ENCODE assay signal across 9 cellular contexts in genomic region chr19:18274776-18275356, GRCh38. TPM values are rescaled to one million over a fixed set of nuclear protein-coding genes. Genes with fewer than 3 reads are reported as not detected.
A peak's percentile ranks its signal among the peaks of the same experiment; 100 is the strongest.
DNase-seq lines count a peak whose midpoint lies in the region; ATAC-seq, FAIRE-seq and TF ChIP-seq lines count a peak whose summit lies in the region.
"Had no signal": no experiment of that assay in that cellular context is flagged by ENCODE, and none has a peak within 500 bp of the region (broad histone marks: within the 10 kb centered on the region; RNA-seq: fewer than 3 reads in every experiment).

No MANE protein-coding gene starts in this region.

- H3K27ac ChIP-seq in AG04450 (ENCODE audit: low read depth, low read length) = peak overlapping the region; percentile 59
- H3K27ac ChIP-seq in prostate gland = peak overlapping the region; percentile 70 to 78

- H3K4me3 ChIP-seq in AG04450 (ENCODE audit: low read depth, low read length) (peak overlapping the region; percentile 1; the same call in 1 of the 2 replicates), prostate gland (no peak overlapping the region)

- CTCF ChIA-PET in AG04450 (lab: Charles Lee) = interaction anchor here (1.4 to 2.3 kb wide), 2 partner anchors 54 kb away, joined by 6 to 11 read pairs; no protein-coding TSS in a partner anchor

- no peaks in the 10 kb centered on the region for H3K9me3 Mint-ChIP-seq in activated T-helper 2 cell treated with anti-CD3 and anti-CD28 coated beads, Interferon-gamma antibody, Interleukin-2, Interleukin-4, amounts not matched to agents 10 μg/mL and 5 μg/mL and 100 μg/mL, durations not matched to agents 14 hours and 24 hours and 36 hours

- no peaks in the 10 kb centered on the region for H3K36me3 ChIP-seq in prostate gland

- H3K27ac Mint-ChIP-seq in activated T-helper 2 cell treated with anti-CD3 and anti-CD28 coated beads, Interferon-gamma antibody, Interleukin-2, Interleukin-4, amounts not matched to agents 10 μg/mL and 5 μg/mL and 100 μg/mL, durations not matched to agents 14 hours and 24 hours and 36 hours = peak overlapping the region; percentile 17

- H3K9me3 ChIP-seq in AG04450 (ENCODE audit: control insufficient read depth, insufficient read depth, low read length) = no peaks in the 10 kb centered on the region
- H3K9me3 ChIP-seq in prostate gland = no peaks in the 10 kb centered on the region

- H3K27me3 ChIP-seq in AG04450 (ENCODE audit: control insufficient read depth, insufficient read depth, low read length) = no peaks in the 10 kb centered on the region
- H3K27me3 ChIP-seq in prostate gland (replicated peaks; ENCODE audit: insufficient read depth) = no peaks in the 10 kb centered on the region

- 17% methylated on average over 11 of the region's 13 CpGs for WGBS in prostate gland

- no peak for TF ChIP-seq POLR2A in prostate gland (IDR thresholded peaks at IDR 0.05)

- peak; percentile 16 for FAIRE-seq in HTR-8/SVneo (lab: Jason Lieb, UNC)
- FAIRE-seq: colon had no signal

- ATAC-seq in GM21360 (IDR thresholded peaks at IDR 0.05; ENCODE audit: unreplicated experiment) (no peak), GM18519 (IDR thresholded peaks at IDR 0.05; ENCODE audit: low FRiP score, unreplicated experiment) (no peak), HG03457 (IDR thresholded peaks at IDR 0.05; ENCODE audit: unreplicated experiment) (no peak)

- peaks cover 17% of the 10 kb centered on the region for H3K4me1 Mint-ChIP-seq in activated T-helper 2 cell treated with anti-CD3 and anti-CD28 coated beads, Interferon-gamma antibody, Interleukin-2, Interleukin-4, amounts not matched to agents 10 μg/mL and 5 μg/mL and 100 μg/mL, durations not matched to agents 14 hours and 24 hours and 36 hours (ENCODE audit: low read depth)

- intact Hi-C loops in activated T-helper 2 cell treated with anti-CD3 and anti-CD28 coated beads, Interferon-gamma antibody, Interleukin-2, Interleukin-4, amounts not matched to agents 10 μg/mL and 5 μg/mL and 100 μg/mL, durations not matched to agents 14 hours and 24 hours and 36 hours (cut with micrococcal nuclease) = loop anchor here (5.0 kb wide), 1 partner anchor 137 kb away; no protein-coding TSS in a partner anchor
- intact Hi-C loops in head of caudate nucleus (cut with DNase I) (no loop called here), prostate gland (cut with DNase I) (loop anchor here (5.0 kb wide), 1 partner anchor 142 kb away; the partner anchor contains the start of gene SSBP4)

- DNase-seq in AG04450 (ENCODE audit: low read depth, low spot score) = no peak
- peak; percentile 82 for DNase-seq in HTR-8/SVneo (ENCODE audit: insufficient read length, low spot score)
- DNase-seq in activated T-helper 2 cell treated with anti-CD3 and anti-CD28 coated beads, Interferon-gamma antibody, Interleukin-2, Interleukin-4, amounts not matched to agents 10 μg/mL and 5 μg/mL and 100 μg/mL, durations not matched to agents 14 hours and 24 hours and 36 hours (ENCODE audit: low spot score) = no peak
- DNase-seq in head of caudate nucleus = peak in 41 of 42 donors; percentile 38 to 92 (median 74)
- DNase-seq in prostate gland (ENCODE audit: low spot score) = peak; percentile 88

- H3K27me3 Mint-ChIP-seq in activated T-helper 2 cell treated with anti-CD3 and anti-CD28 coated beads, Interferon-gamma antibody, Interleukin-2, Interleukin-4, amounts not matched to agents 10 μg/mL and 5 μg/mL and 100 μg/mL, durations not matched to agents 14 hours and 24 hours and 36 hours (ENCODE audit: low read depth) = no peaks in the 10 kb centered on the region

- 0 out of 2 replicates have a peak, but pooled peaks have one; percentile 6 for TF ChIP-seq CTCF in AG04450 (IDR thresholded peaks at IDR 0.05; ENCODE audit: low read depth, low read length)
- peak in 2 of 4 experiments; percentile 35 to 40 for TF ChIP-seq CTCF in prostate gland (IDR thresholded peaks at IDR 0.05)

- H3K36me3 Mint-ChIP-seq in activated T-helper 2 cell treated with anti-CD3 and anti-CD28 coated beads, Interferon-gamma antibody, Interleukin-2, Interleukin-4, amounts not matched to agents 10 μg/mL and 5 μg/mL and 100 μg/mL, durations not matched to agents 14 hours and 24 hours and 36 hours (ENCODE audit: low read depth) = peaks cover 59% of the 10 kb centered on the region

- H3K4me1 ChIP-seq in prostate gland (replicated peaks) = peaks cover 16% of the 10 kb centered on the region

- POLR2A ChIA-PET in AG04450 (lab: Yijun Ruan, JAX) = interaction anchor here (1.7 kb wide), 1 partner anchor 54 kb away, joined by 12 read pairs; no protein-coding TSS in a partner anchor

- peak overlapping the region; percentile 26 for H3K4me3 Mint-ChIP-seq in activated T-helper 2 cell treated with anti-CD3 and anti-CD28 coated beads, Interferon-gamma antibody, Interleukin-2, Interleukin-4, amounts not matched to agents 10 μg/mL and 5 μg/mL and 100 μg/mL, durations not matched to agents 14 hours and 24 hours and 36 hours (ENCODE audit: low read depth)

RNA-seq across cellular contexts. Expression of gene IQCN, which starts 0.6 kb away (rescaled TPM):
- polyA plus RNA-seq in AG04450 (2011; rRNA removed) = 0.45 and 0.53 TPM in 2 replicates
- 1.5 and 1.6 TPM in 2 replicates for polyA minus RNA-seq in AG04450 (2011; rRNA and poly(A)+ RNA removed)
- 2.9 and 3.3 TPM in 2 replicates for total RNA-seq in activated T-helper 2 cell treated with anti-CD3 and anti-CD28 coated beads, Interferon-gamma antibody, Interleukin-2, Interleukin-4, amounts not matched to agents 10 μg/mL and 5 μg/mL and 100 μg/mL, durations not matched to agents 14 hours and 24 hours and 36 hours
- total RNA-seq in prostate gland = 10 to 100 TPM in 1 of 2 donors, 1 to 10 TPM in 1; 4.1 to 19.5 TPM

RNA-seq across cellular contexts. Expression of gene JUND, which starts 6.6 kb away (rescaled TPM):
- 48.6 and 67.8 TPM in 2 replicates for polyA plus RNA-seq in AG04450 (2011; rRNA removed)
- 30.6 and 31.7 TPM in 2 replicates for polyA minus RNA-seq in AG04450 (2011; rRNA and poly(A)+ RNA removed)
- total RNA-seq in activated T-helper 2 cell treated with anti-CD3 and anti-CD28 coated beads, Interferon-gamma antibody, Interleukin-2, Interleukin-4, amounts not matched to agents 10 μg/mL and 5 μg/mL and 100 μg/mL, durations not matched to agents 14 hours and 24 hours and 36 hours = 462 and 464 TPM in 2 replicates
- 100 to 1,000 TPM; 521 to 844 TPM for total RNA-seq in prostate gland

RNA-seq across cellular contexts. Expression of gene LSM4, which starts 48.0 kb away (rescaled TPM):
- polyA plus RNA-seq in AG04450 (2011; rRNA removed) = 58.6 and 69.3 TPM in 2 replicates
- 22.1 and 25.7 TPM in 2 replicates for polyA minus RNA-seq in AG04450 (2011; rRNA and poly(A)+ RNA removed)
- total RNA-seq in activated T-helper 2 cell treated with anti-CD3 and anti-CD28 coated beads, Interferon-gamma antibody, Interleukin-2, Interleukin-4, amounts not matched to agents 10 μg/mL and 5 μg/mL and 100 μg/mL, durations not matched to agents 14 hours and 24 hours and 36 hours = 198 and 208 TPM in 2 replicates
- 100 to 1,000 TPM; 157 to 215 TPM for total RNA-seq in prostate gland

RNA-seq across cellular contexts. Expression of gene PDE4C, which starts 48.6 kb away (rescaled TPM):
- polyA plus RNA-seq in AG04450 (2011; rRNA removed) = 0.12 and 0.46 TPM in 2 replicates
- polyA minus RNA-seq in AG04450 (2011; rRNA and poly(A)+ RNA removed) = 0.46 and 0.52 TPM in 2 replicates
- 0.14 TPM in 2 replicates for total RNA-seq in activated T-helper 2 cell treated with anti-CD3 and anti-CD28 coated beads, Interferon-gamma antibody, Interleukin-2, Interleukin-4, amounts not matched to agents 10 μg/mL and 5 μg/mL and 100 μg/mL, durations not matched to agents 14 hours and 24 hours and 36 hours
- total RNA-seq in prostate gland = 1 to 10 TPM in 1 of 2 donors, under 1 TPM in 1; 0.27 to 1.6 TPM

Comparison
In these comparisons a context has a peak if more than half of its experiments do, and no peak if none do; other contexts are left out.
1. DNase-seq: peak in HTR-8/SVneo (single experiment), head of caudate nucleus (41 of 42) and prostate gland (single experiment); none in AG04450 (single experiment) and activated T-helper 2 cell treated with anti-CD3 and anti-CD28 coated beads, Interferon-gamma antibody, Interleukin-2, Interleukin-4, amounts not matched to agents 10 μg/mL and 5 μg/mL and 100 μg/mL, durations not matched to agents 14 hours and 24 hours and 36 hours (single experiment).